12 cellular contexts compared by ENCODE assay signal in genomic region chrX:91779139-91779538, GRCh38. TPM values are rescaled to one million over a fixed set of nuclear protein-coding genes. Genes with fewer than 3 reads are reported as not detected.
A peak's percentile ranks its signal among the peaks of the same experiment; 100 is the strongest.
DNase-seq lines count a peak whose midpoint lies in the region; ATAC-seq and TF ChIP-seq lines count a peak whose summit lies in the region.
"Not testable (repeated sequence)": the region's sequence is repeated elsewhere in the genome, so short reads cannot be mapped to it uniquely, and the experiment has no call there.
"Had no signal": no experiment of that assay in that cellular context is flagged by ENCODE, and none has a peak within 500 bp of the region (broad histone marks: within the 10 kb centered on the region; RNA-seq: fewer than 3 reads in every experiment).

Gene PCDH11X, plus strand, starts transcription at chrX:91779375. Its CDS starts 56,130 bp downstream, at chrX:91835505.

- whole genome bisulfite sequencing in adrenal gland, 4 donors = 0 to 2% methylated on average over 10 to 12 of the region's 23 CpGs; no CpG with 5 or more reads in 2 of the 4 donors

- ATAC-seq in SK-N-SH treated with all-trans-retinoic acid at 6 μM for 48 hours = peak; percentile 63

- not testable (repeated sequence) for H3K27ac ChIP-seq in HUES48 (ENCODE audit: low read depth, low read length); adrenal gland; cardiac muscle cell

- TF ChIP-seq CTCF in adrenal gland (IDR thresholded peaks at IDR 0.05); cardiac muscle cell (IDR thresholded peaks at IDR 0.05; ENCODE audit: low read depth, low read length): not testable (repeated sequence)

- not testable (repeated sequence) for H3K36me3 ChIP-seq in HUES48 (ENCODE audit: control insufficient read depth, insufficient read depth, low read length); adrenal gland (replicated peaks in 1 of 2); cardiac muscle cell

- H3K4me3 ChIP-seq in HUES48 (ENCODE audit: low read depth, low read length) (peak within 1 kb of the TSS; percentile 67), cardiac muscle cell (peak within 1 kb of the TSS; percentile 33)
- H3K4me3 ChIP-seq in adrenal gland = not testable (repeated sequence)

- DNase-seq in NCI-H2227 (lab: John Stamatoyannopoulos, UW; ENCODE audit: unreplicated experiment) = peak; percentile 8
- DNase-seq in adrenal gland = peak in 4 of 7 donors; percentile 2 to 17 (median 11)
- peak in 1 of 2 donors; percentile 53 for DNase-seq in cardiac muscle cell (ENCODE audit: low read depth in 1 of 2, low spot score in 1 of 2)
- DNase-seq in medulla oblongata (ENCODE audit: extremely low spot score) = peak; percentile 2
- peak; percentile 70 for DNase-seq in retina

- H3K27me3 ChIP-seq in HUES48 (ENCODE audit: control insufficient read depth, insufficient read depth, low read length) = peaks cover 47% of the 10 kb centered on the region
- H3K27me3 ChIP-seq in adrenal gland = not testable (repeated sequence)
- H3K27me3 ChIP-seq in cardiac muscle cell = peaks cover 62% of the 10 kb centered on the region

- TF ChIP-seq POLR2A in adrenal gland (IDR thresholded peaks at IDR 0.05) = not testable (repeated sequence)

- intact Hi-C loops in adrenal gland (cut with DNase I) = not testable (repeated sequence)

- not testable (repeated sequence) for H3K9me3 ChIP-seq in HUES48 (ENCODE audit: control insufficient read depth, insufficient read depth, low read length); adrenal gland (replicated peaks in 1 of 3); cardiac muscle cell (ENCODE audit: low read depth)

- not testable (repeated sequence) for H3K9ac ChIP-seq in HUES48 (ENCODE audit: low read depth, low read length)

- not testable (repeated sequence) for H3K4me1 ChIP-seq in HUES48 (ENCODE audit: control insufficient read depth, insufficient read depth, low read length); adrenal gland (replicated peaks in 1 of 2)
- H3K4me1 ChIP-seq in cardiac muscle cell (ENCODE audit: low read depth) = peaks cover 11% of the 10 kb centered on the region

RNA-seq across cellular contexts. Expression of gene PCDH11X, which starts in this region (rescaled TPM):
- under 1 TPM in 3 of 8 donors, not detected in 5; 0.08 to 0.27 (median 0.14) TPM for total RNA-seq in adrenal gland
- 1 to 10 TPM in 1 of 3 donors, under 1 TPM in 2; 0.07 to 1.3 (median 0.16) TPM for polyA plus RNA-seq in adrenal gland
- 0.99 and 1.4 TPM in 2 replicates for total RNA-seq in cardiac muscle cell
- polyA plus RNA-seq in cardiac muscle cell = 1.4 and 2.0 TPM in 2 replicates
- total RNA-seq: activated naive CD4-positive, alpha-beta T cell treated with anti-CD3 and anti-CD28 coated beads, Interleukin-2, amount 50 U/mL, for 72 hours; endothelial cell of umbilical vein; myocyte; T-helper 1 cell treated with Interleukin-12 subunit alpha and Interleukin-12 subunit beta and Interleukin-4 antibody, amounts not matched to agents 30 ng/mL and 1 ng/mL, for 36 hours had no signal
- polyA plus RNA-seq: BJ, endothelial cell of umbilical vein had no signal
